11 cellular contexts compared by ENCODE assay signal in the genomic region with DNA sequence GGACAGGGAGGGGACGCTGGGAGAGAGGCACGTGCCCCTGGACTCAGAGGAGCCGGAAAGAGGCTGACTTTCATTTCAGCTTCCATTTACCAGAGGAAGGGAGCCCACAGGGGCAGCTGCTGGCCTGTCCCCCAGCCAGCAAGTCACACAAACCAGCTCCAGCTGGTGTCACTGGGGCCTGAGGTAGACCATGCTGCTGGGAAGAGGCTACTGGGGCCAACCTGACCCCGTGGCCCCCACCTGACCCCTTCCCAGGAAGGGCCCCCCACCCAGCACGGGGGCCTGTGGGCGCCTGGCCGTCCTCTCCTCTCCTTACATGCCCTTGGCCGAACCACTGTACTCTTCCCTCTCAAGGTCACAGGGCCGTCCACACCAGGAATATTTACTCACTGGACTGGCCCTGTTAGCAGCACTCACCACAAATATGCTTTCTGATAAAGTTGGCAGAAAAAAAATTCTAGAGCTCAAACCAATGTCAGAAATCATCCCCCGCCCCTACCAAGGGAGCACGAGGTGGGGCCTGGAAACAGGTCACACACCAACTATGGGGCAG.
DNase-seq lines count a peak whose midpoint lies in the region; ATAC-seq and TF ChIP-seq lines count a peak whose summit lies in the region.
"Had no signal": no experiment of that assay in that cellular context is flagged by ENCODE, and none has a peak within 500 bp of the region (broad histone marks: within the 10 kb centered on the region; RNA-seq: fewer than 3 reads in every experiment).

No MANE protein-coding gene starts in this region.

- H4K20me1 ChIP-seq in PC-3 (ENCODE audit: low read length), result no peaks in the 10 kb centered on the region

- H3K14ac ChIP-seq in neuronal stem cell (ENCODE audit: low read length), result no peak overlapping the region

- no peak overlapping the region for H3K4me3 ChIP-seq in AG09309 (ENCODE audit: control insufficient read depth, low read depth, low read length)
- peak overlapping the region; percentile 49 for H3K4me3 ChIP-seq in PC-3 (ENCODE audit: low read length)
- H3K4me3 ChIP-seq in cardiac muscle cell, result no peak overlapping the region
- H3K4me3 ChIP-seq in neuronal stem cell (ENCODE audit: low read length in 2 of 2), result no peak overlapping the region

- H3K27me3 ChIP-seq in PC-3 (ENCODE audit: low read length) (no peaks in the 10 kb centered on the region), cardiac muscle cell (no peaks in the 10 kb centered on the region), neuronal stem cell (ENCODE audit: control insufficient read depth in 3 of 3, insufficient read depth in 3 of 3, low read depth in 1 of 3, low read length in 3 of 3) (no peaks in the 10 kb centered on the region)

- POLR2A ChIA-PET in PC-3 (lab: Charles Lee; ENCODE audit: unreplicated experiment), result interaction anchor here (0.6 kb wide), 1 partner anchor 39 kb away, joined by 15 read pairs; no protein-coding TSS in a partner anchor

- H3K27ac ChIP-seq in PC-3 (ENCODE audit: low read length) (peak overlapping the region; percentile 94), cardiac muscle cell (peak overlapping the region; percentile 93), neuronal stem cell (replicated peaks; ENCODE audit: low read length) (no peak overlapping the region)

- peak overlapping the region; percentile 35 for H2BK5ac ChIP-seq in neuronal stem cell (ENCODE audit: low read length)

- H2AFZ ChIP-seq in PC-3 (ENCODE audit: low read length) (peak overlapping the region; percentile 67), neuronal stem cell (ENCODE audit: low read length) (no peak overlapping the region)

- no peaks in the 10 kb centered on the region for H3K79me2 ChIP-seq in PC-3 (ENCODE audit: low read length)

- H3K18ac ChIP-seq in neuronal stem cell (ENCODE audit: low read length), result peak overlapping the region; percentile 15

- H3F3A ChIP-seq in PC-3 (ENCODE audit: low read length, unreplicated experiment), result no peaks in the 10 kb centered on the region

- H3K36me3 ChIP-seq in PC-3 (ENCODE audit: low read depth, low read length) (no peaks in the 10 kb centered on the region), cardiac muscle cell (no peaks in the 10 kb centered on the region), neuronal stem cell (replicated peaks in 1 of 2; ENCODE audit: control insufficient read depth in 2 of 2, insufficient read depth in 2 of 2, low read length in 2 of 2) (no peaks in the 10 kb centered on the region)

- no peak overlapping the region for H4K8ac ChIP-seq in neuronal stem cell (ENCODE audit: low read depth, low read length)

- no peaks in the 10 kb centered on the region for H3K9me3 ChIP-seq in PC-3 (ENCODE audit: low read length)
- no peaks in the 10 kb centered on the region for H3K9me3 ChIP-seq in cardiac muscle cell (ENCODE audit: low read depth)
- H3K9me3 ChIP-seq in neuronal stem cell (replicated peaks in 1 of 2; ENCODE audit: control insufficient read depth in 2 of 2, insufficient read depth in 1 of 2, low read depth in 1 of 2, low read length in 2 of 2), result no peaks in the 10 kb centered on the region

- peak overlapping the region; percentile 30 for H2BK12ac ChIP-seq in neuronal stem cell (ENCODE audit: low read length)

- CTCF ChIA-PET in PC-3 (lab: Charles Lee), result no interaction called here

- no peak overlapping the region for H2BK120ac ChIP-seq in neuronal stem cell (ENCODE audit: low read depth, low read length)

- peak overlapping the region; percentile 5 for H2AK5ac ChIP-seq in neuronal stem cell (ENCODE audit: low read depth, low read length)

- H4K91ac ChIP-seq in neuronal stem cell (ENCODE audit: low read depth, low read length, poor library complexity), result no peak overlapping the region

- no TSS peak for BruUV-seq in PC-3 (replicated peaks; lab: Mats Ljungman, UMichigan)

- DNase-seq in AG09309 (ENCODE audit: low read depth) (peak; percentile 5), PC-3 (peak; percentile 67), cardiac muscle cell (ENCODE audit: low read depth in 1 of 2, low spot score in 1 of 2) (peak; percentile 66 to 74), neuronal stem cell (ENCODE audit: low spot score) (no peak), SKM-1 (lab: John Stamatoyannopoulos, UW; ENCODE audit: unreplicated experiment) (no peak), NCI-H2107 (lab: John Stamatoyannopoulos, UW) (no peak)
- DNase-seq: activated CD4-positive, alpha-beta T cell treated with anti-CD3 and anti-CD28 coated beads for 4 hours; activated naive CD4-positive, alpha-beta T cell treated with anti-CD3 and anti-CD28 coated beads for 36 hours; NCI-H1694 had no signal

- H3K9ac ChIP-seq in PC-3 (ENCODE audit: low read length), result peak overlapping the region; percentile 77
- H3K9ac ChIP-seq in neuronal stem cell (ENCODE audit: low read depth, low read length, poor library complexity), result peak overlapping the region; percentile 47

- TF ChIP-seq CTCF in AG09309 (IDR thresholded peaks at IDR 0.05; ENCODE audit: control insufficient read depth, insufficient read depth, low read depth, low read length, missing control alignments), result no peak
- TF ChIP-seq CTCF in PC-3 (conservative IDR thresholded peaks at IDR 0.05; ENCODE audit: low read depth, low read length), result no peak
- no peak for TF ChIP-seq CTCF in cardiac muscle cell (IDR thresholded peaks at IDR 0.05; ENCODE audit: low read depth, low read length)

- H3K4me1 ChIP-seq in PC-3 (ENCODE audit: insufficient read depth, low read length), result peaks cover 25% of the 10 kb centered on the region
- H3K4me1 ChIP-seq in cardiac muscle cell (ENCODE audit: low read depth), result peaks cover 84% of the 10 kb centered on the region
- peaks cover 40 to 44% of the 10 kb centered on the region in 2 donors for H3K4me1 ChIP-seq in neuronal stem cell (ENCODE audit: control insufficient read depth in 2 of 2, insufficient read depth in 1 of 2, low read depth in 1 of 2, low read length in 2 of 2)

- H3K4me2 ChIP-seq in PC-3 (ENCODE audit: low read length) (peak overlapping the region; percentile 78), neuronal stem cell (ENCODE audit: insufficient read depth, low read length, poor library complexity, severe bottlenecking) (no peak overlapping the region)

- no peak overlapping the region for H3K23ac ChIP-seq in neuronal stem cell (ENCODE audit: low read depth, low read length, poor library complexity)

- ATAC-seq in PC-3 (peak; percentile 43), HG03378 (IDR thresholded peaks at IDR 0.05; ENCODE audit: unreplicated experiment) (no peak), HG02973 (IDR thresholded peaks at IDR 0.05; ENCODE audit: unreplicated experiment) (no peak)

- intact Hi-C loops in PC-3 (cut with micrococcal nuclease), result no loop called here

- no CpG with 5 or more reads among the region's 11 CpGs for WGBS in neuronal stem cell (ENCODE audit: extremely low coverage in 2 of 2, insufficient read length in 2 of 2, insufficient replicate concordance in 1 of 2), 2 donors

- H3K4ac ChIP-seq in neuronal stem cell (ENCODE audit: low read length), result no peak overlapping the region

- peaks cover 2% of the 10 kb centered on the region for H3K79me1 ChIP-seq in neuronal stem cell (ENCODE audit: low read depth, low read length)

- no peaks in the 10 kb centered on the region for H3K9me2 ChIP-seq in PC-3 (replicated peaks; ENCODE audit: low read length)

- no peak overlapping the region for H2BK15ac ChIP-seq in neuronal stem cell (ENCODE audit: low read length)

Comparison
In these comparisons a context has a peak if more than half of its experiments do, and no peak if none do; other contexts are left out.
1. DNase-seq: peak in AG09309 (single experiment), PC-3 (single experiment) and cardiac muscle cell (2 of 2); none in neuronal stem cell (single experiment), SKM-1 (single experiment) and NCI-H2107 (single experiment).